19 cellular contexts compared by ENCODE assay signal in the genomic region with DNA sequence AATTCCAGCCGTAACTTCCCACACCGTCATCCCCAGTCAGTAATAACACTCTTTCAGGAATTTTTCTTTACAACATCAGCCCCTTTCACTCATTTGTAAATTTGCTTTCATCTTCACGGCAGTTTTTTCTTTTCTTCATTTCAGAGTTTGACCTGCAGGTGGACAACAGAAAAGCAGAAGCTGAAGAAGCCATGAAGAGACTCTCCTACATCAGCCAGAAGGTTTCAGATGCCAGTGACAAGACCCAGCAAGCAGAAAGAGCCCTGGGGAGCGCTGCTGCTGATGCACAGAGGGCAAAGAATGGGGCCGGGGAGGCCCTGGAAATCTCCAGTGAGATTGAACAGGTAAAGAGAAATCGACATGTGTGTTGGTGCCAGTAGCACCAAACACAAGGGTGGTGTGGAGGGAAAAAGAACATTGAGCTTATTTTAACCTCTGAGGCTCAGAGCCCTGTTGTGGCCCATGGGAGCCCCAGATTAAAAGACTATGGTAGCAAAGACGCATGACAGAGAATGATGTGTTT. TPM values are rescaled to one million over a fixed set of nuclear protein-coding genes. Genes with fewer than 3 reads are reported as not detected.
DNase-seq lines count a peak whose midpoint lies in the region; ATAC-seq and TF ChIP-seq lines count a peak whose summit lies in the region.
"Had no signal": no experiment of that assay in that cellular context is flagged by ENCODE, and none has a peak within 500 bp of the region (broad histone marks: within the 10 kb centered on the region; RNA-seq: fewer than 3 reads in every experiment).

No MANE protein-coding gene starts in this region.

- H3K4me2 ChIP-seq in osteoblast (ENCODE audit: insufficient read depth, low read length), result no peak overlapping the region
- H3K4me2 ChIP-seq: GM23338 had no signal

- ATAC-seq in heart right ventricle, result no peak
- ATAC-seq in Right ventricle myocardium inferior, result no peak
- no peak for ATAC-seq in HG03432 (IDR thresholded peaks at IDR 0.05; ENCODE audit: unreplicated experiment)
- ATAC-seq in HG02852 (IDR thresholded peaks at IDR 0.05; ENCODE audit: unreplicated experiment), result no peak
- no peak for ATAC-seq in HG03095 (IDR thresholded peaks at IDR 0.05; ENCODE audit: unreplicated experiment)
- ATAC-seq: GM23338 had no signal

- no peaks in the 10 kb centered on the region for H3K79me2 ChIP-seq in osteoblast (ENCODE audit: insufficient read depth, low read length)

- H3K36me3 ChIP-seq in heart right ventricle, result no peaks in the 10 kb centered on the region
- no peaks in the 10 kb centered on the region for H3K36me3 ChIP-seq in osteoblast (ENCODE audit: insufficient read depth, low read length)

- 82 to 83% methylated on average over 7 of the region's 7 CpGs for WGBS in heart right ventricle, 2 donors

- H3K9me3 ChIP-seq in heart right ventricle, result no peaks in the 10 kb centered on the region
- H3K9me3 ChIP-seq in osteoblast (ENCODE audit: low read depth, low read length), result no peaks in the 10 kb centered on the region
- H3K9me3 ChIP-seq: testis had no signal

- no peak for TF ChIP-seq CTCF in heart right ventricle (IDR thresholded peaks at IDR 0.05)
- TF ChIP-seq CTCF in osteoblast (IDR thresholded peaks at IDR 0.05; ENCODE audit: extremely low read depth, low read depth, low read length), result no peak

- H4K20me1 ChIP-seq in osteoblast (ENCODE audit: insufficient read depth, low read length), result no peaks in the 10 kb centered on the region

- intact Hi-C loops in heart right ventricle (cut with DNase I), result loop anchor here in 3 of 10 donors (10.0 kb wide), 2 partner anchors 94 to 214 kb away; partner anchors contain the start of gene LAMC1 (in 2 of the 3)
- intact Hi-C loops in Right ventricle myocardium inferior (cut with DNase I), result loop anchor here (5.0 kb wide), 1 partner anchor 217 kb away; the partner anchor contains the start of gene LAMC1

- H2AFZ ChIP-seq in osteoblast (ENCODE audit: low read length), result no peak overlapping the region
- H2AFZ ChIP-seq: GM23338 had no signal

- DNase-seq in heart right ventricle, result no peak
- DNase-seq in Right ventricle myocardium inferior (ENCODE audit: missing footprints), result no peak
- DNase-seq in epithelial cell of prostate (ENCODE audit: low read depth, low spot score), result no peak
- DNase-seq in osteoblast (ENCODE audit: insufficient read length, low spot score, missing footprints), result no peak
- no peak for DNase-seq in NCI-H2196 treated with DMSO at 0.1 percent for 48 hours (lab: John Stamatoyannopoulos, UW; ENCODE audit: unreplicated experiment)
- DNase-seq: ACHN; activated naive CD4-positive, alpha-beta T cell treated with Interleukin-2 at 50 U/mL for 16 hours; anterior cingulate cortex; DMS53; foreskin fibroblast; NCI-H1694 treated with DMSO at 0.1 percent for 48 hours; stimulated activated CD4-positive, alpha-beta T cell treated with anti-CD3 and anti-CD28 coated beads, Interleukin-4, amount 100 ng/mL, for 1 hour; testis had no signal

- peaks cover 0 to 63% (median 40%) of the 10 kb centered on the region in 9 donors for H3K4me1 ChIP-seq in heart right ventricle
- H3K4me1 ChIP-seq in osteoblast (ENCODE audit: insufficient read depth, low read length), result peaks cover 60% of the 10 kb centered on the region

- H3K27me3 ChIP-seq in heart right ventricle (no peaks in the 10 kb centered on the region), osteoblast (ENCODE audit: insufficient read depth, low read length) (no peaks in the 10 kb centered on the region)
- H3K27me3 ChIP-seq: testis had no signal

- H3K27ac ChIP-seq in heart right ventricle, result peak overlapping the region; percentile 45 to 90 (median 77)
- H3K27ac ChIP-seq in epithelial cell of prostate, result peak overlapping the region; percentile 84
- peak overlapping the region; percentile 85 for H3K27ac ChIP-seq in osteoblast (ENCODE audit: low read depth, low read length)
- H3K27ac ChIP-seq: testis had no signal

- H3K4me3 ChIP-seq in heart right ventricle, result no peak overlapping the region
- no peak overlapping the region for H3K4me3 ChIP-seq in osteoblast (ENCODE audit: insufficient read depth, low read length)
- H3K4me3 ChIP-seq: GM23338, skin epidermis, testis had no signal

RNA-seq across cellular contexts. Expression of gene LAMC2, which starts 53.2 kb away (rescaled TPM):
- total RNA-seq in heart right ventricle (1 to 10 TPM in 6 of 10 donors, under 1 TPM in 4; 0.53 to 8.8 (median 1.6) TPM), Right ventricle myocardium inferior (3.8 TPM), osteoblast (3.3 and 3.5 TPM in 2 replicates)
- 1 to 10 TPM; 1.2 to 3.0 TPM for polyA plus RNA-seq in heart right ventricle
- polyA plus RNA-seq: CD14-positive monocyte had no signal
